In the genomic region with DNA sequence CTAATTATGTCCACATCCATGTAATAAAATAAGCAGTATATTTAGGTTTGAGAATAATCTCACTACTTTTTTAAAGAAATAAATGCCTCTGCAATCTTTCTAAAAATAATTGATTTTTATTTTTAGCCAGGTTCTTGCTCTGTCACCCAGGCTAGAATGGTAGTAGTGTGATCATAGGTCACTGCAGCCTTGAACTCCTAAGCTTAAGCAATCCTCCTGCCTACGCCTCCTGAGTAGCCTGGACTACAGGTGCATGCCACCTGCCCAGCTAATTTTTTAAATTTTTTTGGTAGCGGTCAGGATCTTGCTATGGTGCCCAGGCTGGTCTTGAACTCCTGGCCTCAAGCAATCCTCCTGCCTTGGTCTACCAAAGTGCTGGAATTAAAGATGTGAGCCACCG, we compare ENCODE assay signal across 33 cellular contexts.
"Had no signal": no experiment of that assay in that cellular context is flagged by ENCODE, and none has a peak within 500 bp of the region (broad histone marks: within the 10 kb centered on the region; RNA-seq: fewer than 3 reads in every experiment).

No MANE protein-coding gene starts in this region.

- H3K36me3 ChIP-seq: MG63 had no signal

- H3K27me3 ChIP-seq: MG63 had no signal

- H3K4me2 ChIP-seq: KMS-11 had no signal

- H3K4me3 ChIP-seq: MG63 had no signal

- H3K27ac ChIP-seq: KMS-11 had no signal

- H3K9me3 ChIP-seq: MG63 had no signal

- DNase-seq: Karpas-422, Kasumi-1, MG63, MM.1S, MV-4-11, NCI-H1048, NCI-H1092, NCI-H1092 treated with DMSO at 0.1 percent for 48 hours, NCI-H1105, NCI-H1105 treated with DMSO at 0.1 percent for 48 hours, NCI-H1417 treated with DMSO at 0.1 percent for 48 hours, NCI-H1436, NCI-H1436 treated with DMSO at 0.1 percent for 48 hours, NCI-H1694, NCI-H1694 treated with DMSO at 0.1 percent for 48 hours, NCI-H187, NCI-H187 treated with DMSO at 0.1 percent for 48 hours, NCI-H1930, NCI-H2029, NCI-H2029 treated with DMSO at 0.1 percent for 48 hours, NCI-H2081, NCI-H2081 treated with DMSO at 0.1 percent for 48 hours, NCI-H2107, NCI-H2171, NCI-H2171 treated with DMSO at 0.1 percent for 48 hours, NCI-H2227 treated with DMSO at 0.1 percent for 48 hours, NCI-H226, NCI-H345, NCI-H446, NCI-H446 treated with DMSO at 0.1 percent for 48 hours, NCI-H510A, NCI-H510A treated with DMSO at 0.1 percent for 48 hours had no signal

- H3K9ac ChIP-seq: KMS-11 had no signal
